8 cellular contexts compared by ENCODE assay signal in the genomic region with DNA sequence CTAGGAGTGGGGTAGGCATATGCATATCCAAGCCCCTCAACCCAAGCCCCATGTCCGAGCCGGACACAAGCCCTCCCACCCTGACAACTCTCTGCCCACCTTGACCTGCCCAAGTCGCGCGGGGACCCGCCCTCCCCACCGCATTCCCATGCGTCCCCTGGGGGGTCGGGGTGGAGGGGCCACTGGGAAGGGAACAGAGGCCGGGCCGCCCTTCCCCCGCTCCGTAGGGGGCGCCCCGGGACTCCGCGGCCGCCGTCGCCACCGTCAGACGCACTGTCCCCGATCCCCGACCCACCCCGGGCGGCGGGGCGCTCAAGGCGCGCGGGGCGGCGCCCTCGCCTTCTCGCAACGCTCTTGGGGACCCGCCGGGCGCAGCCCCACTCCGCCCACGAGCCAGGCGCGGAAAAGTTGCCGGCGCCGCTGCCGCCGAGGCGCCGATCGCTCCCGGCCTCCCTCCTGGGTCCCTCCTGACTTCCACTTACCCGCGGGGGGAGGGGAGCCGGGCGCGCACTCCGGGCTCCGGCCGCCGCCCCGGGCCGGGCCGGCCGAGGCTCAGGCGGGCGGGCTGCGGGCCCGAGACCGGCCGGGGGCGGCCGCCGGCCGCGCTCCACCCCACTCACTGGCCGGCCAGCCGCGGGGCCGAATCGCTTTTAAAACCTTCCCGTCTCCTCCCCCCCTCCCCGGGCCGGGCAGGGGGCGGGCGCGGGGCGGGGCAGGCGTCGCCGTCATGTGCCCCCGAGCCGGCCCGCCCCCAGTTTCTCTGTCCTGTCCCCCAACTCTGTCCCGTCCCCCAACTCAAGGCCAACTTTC. TPM values are rescaled to one million over a fixed set of nuclear protein-coding genes. Genes with fewer than 3 reads are reported as not detected.
DNase-seq lines count a peak whose midpoint lies in the region; ATAC-seq and TF ChIP-seq lines count a peak whose summit lies in the region.

No MANE protein-coding gene starts in this region.

- TF ChIP-seq EP300 in transverse colon (IDR thresholded peaks at IDR 0.05; ENCODE audit: low read depth), result no peak

- H3K36me3 ChIP-seq in esophagus squamous epithelium (peaks cover 0 to 5% (median 0%) of the 10 kb centered on the region in 3 donors), transverse colon (no peaks in the 10 kb centered on the region)

- H3K4me1 ChIP-seq in esophagus squamous epithelium (peaks cover 55 to 89% (median 57%) of the 10 kb centered on the region in 3 donors), transverse colon (peaks cover 27 to 75% (median 61%) of the 10 kb centered on the region in 4 donors)

- H3K4me3 ChIP-seq in esophagus squamous epithelium (peak overlapping the region; percentile 74 to 99 (median 89)), transverse colon (peak overlapping the region; percentile 82 to 97 (median 90))

- peaks cover 7 to 10% of the 10 kb centered on the region in 2 donors for H3K36me3 Mint-ChIP-seq in activated T-cell treated with anti-CD3 and anti-CD28 coated beads, Interleukin-2, amount 50 U/mL, for 72 hours (ENCODE audit: insufficient read depth in 2 of 2)

- WGBS in esophagus squamous epithelium, 2 donors, result no CpG with 5 or more reads among the region's 95 CpGs
- 0 to 5% methylated on average over 2 to 3 of the region's 95 CpGs for WGBS in transverse colon (ENCODE audit: low coverage in 1 of 2), 2 donors

- H3K9me3 ChIP-seq in esophagus squamous epithelium (no peaks in the 10 kb centered on the region), transverse colon (no peaks in the 10 kb centered on the region)

- H3K27me3 ChIP-seq in esophagus squamous epithelium (no peaks in the 10 kb centered on the region), transverse colon (no peaks in the 10 kb centered on the region)

- peak overlapping the region; percentile 90 for H3K27ac Mint-ChIP-seq in activated T-cell treated with anti-CD3 and anti-CD28 coated beads, Interleukin-2, amount 50 U/mL, for 72 hours

- intact Hi-C loops in esophagus squamous epithelium (cut with DNase I), result no loop called here
- intact Hi-C loops in transverse colon (cut with DNase I; ENCODE audit: low total_unique reads), result no loop called here

- in situ Hi-C loops in transverse colon (cut with MboI; ENCODE audit: low pct_ligation_motif_present in 1 of 4, low pct_unique_long_range_greater_than_20kb in 1 of 4, low sequenced_read_pairs in 3 of 4), result no loop called here

- H3K27ac ChIP-seq in esophagus squamous epithelium (peak overlapping the region; percentile 98 to 100 (median 100)), transverse colon (peak overlapping the region; percentile 99 to 100 (median 100))

- peak in 2 of 4 donors; percentile 88 to 93 for TF ChIP-seq POLR2A in esophagus squamous epithelium (IDR thresholded peaks at IDR 0.05)
- peak; percentile 60 for TF ChIP-seq POLR2A in transverse colon (IDR thresholded peaks at IDR 0.05)

- no peaks in the 10 kb centered on the region for H3K9me3 Mint-ChIP-seq in activated T-cell treated with anti-CD3 and anti-CD28 coated beads, Interleukin-2, amount 50 U/mL, for 72 hours

- H3K4me1 Mint-ChIP-seq in activated T-cell treated with anti-CD3 and anti-CD28 coated beads, Interleukin-2, amount 50 U/mL, for 72 hours (ENCODE audit: low read depth), result peaks cover 70% of the 10 kb centered on the region

- no peaks in the 10 kb centered on the region for H3K27me3 Mint-ChIP-seq in activated T-cell treated with anti-CD3 and anti-CD28 coated beads, Interleukin-2, amount 50 U/mL, for 72 hours (ENCODE audit: low read depth)

- peak; percentile 73 for DNase-seq in NK-92 treated with Interleukin-12 subunit alpha and Interleukin-12 subunit beta, amount 100 ng/mL, for 24 hours (lab: John Stamatoyannopoulos, UW)
- no peak for DNase-seq in NK-92 (lab: John Stamatoyannopoulos, UW; ENCODE audit: unreplicated experiment)
- peak; percentile 48 for DNase-seq in NOMO-1 treated with DMSO at 0.1 percent for 48 hours (lab: John Stamatoyannopoulos, UW; ENCODE audit: unreplicated experiment)
- peak; percentile 76 to 83 for DNase-seq in activated T-cell treated with anti-CD3 and anti-CD28 coated beads, Interleukin-2, amount 50 U/mL, for 72 hours
- DNase-seq in esophagus squamous epithelium (lab: John Stamatoyannopoulos, UW), result no peak
- DNase-seq in myocyte (ENCODE audit: low read depth), result peak; percentile 85
- peak; percentile 88 for DNase-seq in transverse colon
- no peak for DNase-seq in pons (ENCODE audit: low spot score)

- H3K4me3 Mint-ChIP-seq in activated T-cell treated with anti-CD3 and anti-CD28 coated beads, Interleukin-2, amount 50 U/mL, for 72 hours, result peak overlapping the region; percentile 91 to 96

- ATAC-seq in activated T-cell treated with anti-CD3 and anti-CD28 coated beads, Interleukin-2, amount 50 U/mL, for 72 hours (replicated peaks in 1 of 2), result peak in 1 of 2 donors; percentile 2

- TF ChIP-seq CTCF in esophagus squamous epithelium (IDR thresholded peaks at IDR 0.05), result no peak
- peak in 1 of 5 experiments; percentile 10 for TF ChIP-seq CTCF in transverse colon (IDR thresholded peaks at IDR 0.05)

RNA-seq across cellular contexts. Expression of a gene that starts 34.4 kb away (rescaled TPM):
- 1 to 10 TPM; 3.1 to 3.8 TPM for total RNA-seq in activated T-cell treated with anti-CD3 and anti-CD28 coated beads, Interleukin-2, amount 50 U/mL, for 72 hours
- total RNA-seq in esophagus squamous epithelium, result not detected
- 0.83 TPM in 1 of 2 replicates, not detected in the other for total RNA-seq in myocyte
- 6.0 TPM for polyA plus RNA-seq in myocyte (2012)
- total RNA-seq in transverse colon, result not detected

RNA-seq across cellular contexts. Expression of a gene that starts 47.3 kb away (rescaled TPM):
- total RNA-seq in activated T-cell treated with anti-CD3 and anti-CD28 coated beads, Interleukin-2, amount 50 U/mL, for 72 hours, result 10 to 100 TPM; 11.1 to 12.0 TPM
- total RNA-seq in esophagus squamous epithelium (10 to 100 TPM in 3 of 4 donors, 1 to 10 TPM in 1; 7.2 to 41.4 (median 16.9) TPM), myocyte (6.4 and 14.9 TPM in 2 replicates), transverse colon (1 to 10 TPM; 2.3 to 5.1 (median 2.9) TPM)
- polyA plus RNA-seq in myocyte (2012), result 8.3 TPM

Comparison
In these comparisons a context has a peak if more than half of its experiments do, and no peak if none do; other contexts are left out.
1. DNase-seq: peak in NK-92 treated with Interleukin-12 subunit alpha and Interleukin-12 subunit beta, amount 100 ng/mL, for 24 hours (single experiment), NOMO-1 treated with DMSO at 0.1 percent for 48 hours (single experiment), activated T-cell treated with anti-CD3 and anti-CD28 coated beads, Interleukin-2, amount 50 U/mL, for 72 hours (2 of 2), myocyte (single experiment) and transverse colon (single experiment); none in NK-92 (single experiment), esophagus squamous epithelium (single experiment) and pons (single experiment).